In the genomic region with DNA sequence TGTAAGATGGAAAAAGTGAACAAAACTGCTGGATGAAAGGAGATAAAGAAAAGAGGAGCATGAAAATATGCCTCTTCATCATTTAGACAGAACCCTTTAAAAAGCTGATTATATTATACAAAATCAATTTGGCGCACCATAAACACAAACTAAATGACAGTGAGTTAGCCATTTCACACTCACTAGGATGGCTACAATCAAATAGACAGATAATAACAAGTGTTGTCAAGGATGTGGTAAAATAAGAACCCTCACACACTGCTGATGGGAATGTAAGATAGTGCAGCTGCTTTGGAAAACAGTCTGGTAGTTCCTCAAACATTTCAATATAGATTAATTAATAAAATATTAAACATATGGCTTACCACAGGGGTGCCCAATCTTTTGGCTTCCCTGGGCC, we compare ENCODE assay signal across 11 cellular contexts.
"Had no signal": no experiment of that assay in that cellular context is flagged by ENCODE, and none has a peak within 500 bp of the region (broad histone marks: within the 10 kb centered on the region; RNA-seq: fewer than 3 reads in every experiment).

No MANE protein-coding gene starts in this region.

- H3K27ac ChIP-seq: GM23248 had no signal

- H3K4me1 ChIP-seq: HAP-1 had no signal

- H3K4me2 ChIP-seq: GM23338 had no signal

- H3K9me3 ChIP-seq: HAP-1 had no signal

- ATAC-seq: GM23338, HCT116 had no signal

- DNase-seq: GM23248, GOT3, H7, H9, HCEC 1CT, HFFc6 had no signal

- H2AFZ ChIP-seq: GM23248, GM23338 had no signal

- FAIRE-seq: H1, H54 had no signal

- H3K36me3 ChIP-seq: HAP-1 had no signal

- H3K9ac ChIP-seq: GM23248 had no signal

- H3K4me3 ChIP-seq: GM23248, GM23338, HAP-1 had no signal
